ENCODE assay signal across 11 cellular contexts in the genomic region with DNA sequence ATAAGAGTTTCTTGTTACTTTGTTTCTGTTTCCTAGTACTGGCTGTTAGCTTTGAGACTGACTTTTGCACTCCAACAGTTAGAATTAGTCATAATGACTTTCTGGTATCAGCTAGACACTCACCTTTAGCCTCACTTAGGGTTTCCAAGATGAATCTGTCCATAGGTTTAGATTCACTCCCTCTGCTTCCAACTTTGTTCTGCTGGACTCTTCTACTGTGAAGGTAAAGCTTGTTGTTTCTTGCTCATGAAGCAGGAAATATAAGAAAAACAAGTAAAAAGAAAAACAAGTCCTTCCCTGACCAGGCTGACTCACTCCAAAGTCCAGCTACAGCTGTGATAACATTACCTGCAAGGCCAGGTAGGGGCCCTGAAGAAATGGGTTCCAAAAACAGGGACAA.
A peak's percentile ranks its signal among the peaks of the same experiment; 100 is the strongest.
DNase-seq lines count a peak whose midpoint lies in the region; ATAC-seq and TF ChIP-seq lines count a peak whose summit lies in the region.
"Had no signal": no experiment of that assay in that cellular context is flagged by ENCODE, and none has a peak within 500 bp of the region (broad histone marks: within the 10 kb centered on the region; RNA-seq: fewer than 3 reads in every experiment).

No MANE protein-coding gene starts in this region.

- H3K9ac ChIP-seq in DND-41 (ENCODE audit: low read depth, low read length), result peak overlapping the region; percentile 74

- ATAC-seq in DND-41 (ENCODE audit: insufficient read depth, low read depth) (no peak), GM18519 (IDR thresholded peaks at IDR 0.05; ENCODE audit: low FRiP score, unreplicated experiment) (no peak), GM21360 (IDR thresholded peaks at IDR 0.05; ENCODE audit: unreplicated experiment) (no peak)

- intact Hi-C loops in prostate gland (cut with DNase I), result no loop called here

- H3K36me3 ChIP-seq in DND-41 (ENCODE audit: insufficient read depth, low read length) (no peaks in the 10 kb centered on the region), KOPT-K1 (ENCODE audit: insufficient read depth, low read length) (no peaks in the 10 kb centered on the region), prostate gland (no peaks in the 10 kb centered on the region)
- H3K36me3 ChIP-seq: breast epithelium, transverse colon had no signal

- DNase-seq in DND-41 (no peak), dermis blood vessel endothelial cell (peak; percentile 19), prostate gland (ENCODE audit: low spot score) (no peak), NCI-H82 (lab: John Stamatoyannopoulos, UW) (no peak)
- DNase-seq: NCI-H1417; stimulated activated CD4-positive, alpha-beta T cell treated with anti-CD3 and anti-CD28 coated beads, Interleukin-4, amount 100 ng/mL, for 24 hours; transverse colon had no signal

- H3K9me3 ChIP-seq in DND-41 (ENCODE audit: insufficient read depth, low read length, severe bottlenecking), result no peaks in the 10 kb centered on the region
- peaks cover 3% of the 10 kb centered on the region for H3K9me3 ChIP-seq in KOPT-K1 (ENCODE audit: insufficient read depth, low read length, poor library complexity, severe bottlenecking)
- H3K9me3 ChIP-seq in prostate gland, result no peaks in the 10 kb centered on the region
- H3K9me3 ChIP-seq: breast epithelium, transverse colon had no signal

- H3K79me2 ChIP-seq in DND-41 (ENCODE audit: insufficient read depth, low read length), result 0 out of 2 replicates have a peak, but pooled peaks cover 3% of the 10 kb centered on the region

- peak overlapping the region; percentile 79 for H2AFZ ChIP-seq in DND-41 (ENCODE audit: low read depth, low read length)

- peak overlapping the region; percentile 77 for H3K4me2 ChIP-seq in DND-41 (ENCODE audit: insufficient read depth, low read length)

- TF ChIP-seq POLR2A in prostate gland (IDR thresholded peaks at IDR 0.05), result no peak

- H3K27ac ChIP-seq in DND-41 (ENCODE audit: low read length), result peak overlapping the region; percentile 98
- peak overlapping the region; percentile 93 for H3K27ac ChIP-seq in KOPT-K1 (ENCODE audit: low read depth, low read length, poor library complexity, severe bottlenecking)
- H3K27ac ChIP-seq in prostate gland, result peak overlapping the region; percentile 82 to 84
- H3K27ac ChIP-seq: breast epithelium had no signal

- peak overlapping the region in 1 of 2 experiments; percentile 69; a peak in 2 of 4 replicates for H3K4me3 ChIP-seq in DND-41 (ENCODE audit: low read depth in 1 of 2, low read length in 2 of 2)
- no peak overlapping the region for H3K4me3 ChIP-seq in prostate gland

- peaks cover 55% of the 10 kb centered on the region for H3K4me1 ChIP-seq in DND-41 (ENCODE audit: insufficient read depth, low read length)
- H3K4me1 ChIP-seq in prostate gland (replicated peaks), result no peaks in the 10 kb centered on the region
- H3K4me1 ChIP-seq: breast epithelium had no signal

- no peaks in the 10 kb centered on the region for H4K20me1 ChIP-seq in DND-41 (ENCODE audit: insufficient read depth, low read length)

- H3K27me3 ChIP-seq in DND-41 (ENCODE audit: insufficient read depth, low read length, poor library complexity) (no peaks in the 10 kb centered on the region), prostate gland (replicated peaks; ENCODE audit: insufficient read depth) (no peaks in the 10 kb centered on the region)
- H3K27me3 ChIP-seq: breast epithelium, transverse colon had no signal

- no peak for TF ChIP-seq CTCF in DND-41 (IDR thresholded peaks at IDR 0.05; ENCODE audit: borderline replicate concordance, extremely low read depth, low read length, poor library complexity, severe bottlenecking)
- TF ChIP-seq CTCF in prostate gland (IDR thresholded peaks at IDR 0.05), result no peak
